1 cellular context compared by ENCODE assay signal in genomic region chr10:78280604-78281003, GRCh38.
TF ChIP-seq lines count a peak whose summit lies in the region.

No MANE protein-coding gene starts in this region.

TF ChIP-seq in IMR-90, 13 proteins besides CTCF, POLR2A, EP300 and RAD21 (continued from another document):
- TF ChIP-seq USF2 (IDR thresholded peaks at IDR 0.05; ENCODE audit: low read depth, low read length) (no peak), NFE2L2 (IDR thresholded peaks at IDR 0.05; ENCODE audit: low read depth, low read length) (no peak)
